In genomic region chr15:29668120-29668602, GRCh38 we compare ENCODE assay signal across 8 cellular contexts.
DNase-seq lines count a peak whose midpoint lies in the region; ATAC-seq, FAIRE-seq and TF ChIP-seq lines count a peak whose summit lies in the region.

No MANE protein-coding gene starts in this region.

- ATAC-seq in Right ventricle myocardium inferior (peak; percentile 72), SK-N-SH treated with all-trans-retinoic acid at 6 μM for 48 hours (peak; percentile 91), HG03460 (IDR thresholded peaks at IDR 0.05; ENCODE audit: unreplicated experiment) (no peak)

- no peak for TF ChIP-seq POLR2A in tibial nerve (IDR thresholded peaks at IDR 0.05)

- TF ChIP-seq EP300 in tibial nerve (IDR thresholded peaks at IDR 0.05) = no peak

- H3K27me3 ChIP-seq in tibial nerve = no peaks in the 10 kb centered on the region

- intact Hi-C loops in Right ventricle myocardium inferior (cut with DNase I) = loop anchor here (5.0 to 10.0 kb wide), 2 partner anchors 269 to 407 kb away; no protein-coding TSS in a partner anchor
- intact Hi-C loops in cardiac septum (cut with DNase I) = loop anchor here (5.0 to 10.0 kb wide), 2 partner anchors 259 to 407 kb away; no protein-coding TSS in a partner anchor

- DNase-seq in Right ventricle myocardium inferior (ENCODE audit: missing footprints) = peak; percentile 68
- no peak for DNase-seq in cardiac septum (ENCODE audit: low spot score)
- DNase-seq in LoVo (ENCODE audit: low spot score) = peak; percentile 87
- peak; percentile 95 for DNase-seq in lung microvascular endothelial cell (ENCODE audit: low read depth in 2 of 2)
- DNase-seq in tibial nerve (ENCODE audit: low spot score in 2 of 2) = peak in 1 of 2 donors; percentile 32

- peaks cover 0 to 11% (median 0%) of the 10 kb centered on the region in 4 donors for H3K4me1 ChIP-seq in tibial nerve

- H3K36me3 ChIP-seq in tibial nerve = no peaks in the 10 kb centered on the region

- peak; percentile 70 for FAIRE-seq in endometrium (lab: Jason Lieb, UNC)

- TF ChIP-seq CTCF in tibial nerve (IDR thresholded peaks at IDR 0.05) = peak; percentile 42 to 72 (median 59)

- no peak overlapping the region for H3K4me3 ChIP-seq in tibial nerve

- WGBS in tibial nerve, 2 donors = 47 to 49% methylated on average over 15 of the region's 15 CpGs

- H3K9me3 ChIP-seq in tibial nerve = no peaks in the 10 kb centered on the region

- H3K27ac ChIP-seq in tibial nerve = no peak overlapping the region

TF ChIP-seq in SK-N-SH treated with all-trans-retinoic acid at 6 μM for 48 hours, 23 proteins besides CTCF, POLR2A, EP300 and RAD21:
- TF ChIP-seq ZFP3 (CRISPR knock-in tag; IDR thresholded peaks at IDR 0.05) (no peak), PPARA (CRISPR knock-in tag; IDR thresholded peaks at IDR 0.05; ENCODE audit: borderline replicate concordance) (no peak), ISL1 (CRISPR knock-in tag; IDR thresholded peaks at IDR 0.05) (no peak), TCF4 (CRISPR knock-in tag; IDR thresholded peaks at IDR 0.05; ENCODE audit: borderline replicate concordance) (no peak), ZNF8 (CRISPR knock-in tag; IDR thresholded peaks at IDR 0.05) (no peak), ZNF565 (CRISPR knock-in tag; conservative IDR thresholded peaks at IDR 0.05; ENCODE audit: low read depth) (no peak), CSDC2 (CRISPR knock-in tag; IDR thresholded peaks at IDR 0.05) (no peak), GLIS3 (CRISPR knock-in tag; IDR thresholded peaks at IDR 0.05) (no peak)
